In the genomic region with DNA sequence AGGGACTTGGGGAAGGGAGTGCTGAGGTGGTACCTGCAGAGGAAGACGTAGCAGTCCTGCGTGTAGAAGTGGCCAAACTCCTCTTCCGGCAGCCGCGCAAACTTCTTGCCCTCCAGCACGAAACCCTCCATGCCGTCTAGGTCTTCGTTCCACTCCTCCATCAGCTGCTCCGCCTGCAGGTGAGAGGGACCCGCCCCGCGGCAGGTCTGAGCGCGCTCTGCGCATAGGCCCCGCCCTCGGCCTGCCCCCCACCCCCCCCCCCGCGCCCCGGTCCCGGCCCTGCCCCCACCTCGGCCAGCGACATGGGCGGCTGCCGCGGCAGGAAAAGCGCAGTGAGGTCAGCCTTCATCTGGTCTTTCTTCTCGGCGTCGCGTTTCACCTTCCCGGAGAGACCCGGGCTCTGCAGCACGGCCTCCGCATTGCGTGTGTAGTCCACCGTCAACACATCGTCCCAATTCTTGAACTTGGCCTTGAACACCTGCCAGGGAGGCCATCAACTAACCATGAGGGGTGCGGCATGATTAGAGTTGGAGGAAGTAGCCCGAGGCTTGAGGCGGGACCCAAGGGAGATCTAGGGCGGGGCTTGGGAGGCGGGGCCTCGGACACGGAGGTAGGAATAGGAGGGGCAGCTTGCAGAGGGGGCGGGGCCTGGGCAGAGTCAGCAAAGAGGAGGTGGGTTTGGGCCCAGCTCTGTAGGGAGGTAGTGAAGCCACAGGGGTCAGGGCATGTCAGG, we compare ENCODE assay signal across 8 cellular contexts. TPM values are rescaled to one million over a fixed set of nuclear protein-coding genes. Genes with fewer than 3 reads are reported as not detected.
DNase-seq lines count a peak whose midpoint lies in the region; ATAC-seq and TF ChIP-seq lines count a peak whose summit lies in the region.

No MANE protein-coding gene starts in this region.

- H4K91ac ChIP-seq in neuronal stem cell (ENCODE audit: low read depth, low read length, poor library complexity), result no peak overlapping the region

- peak; percentile 27 for DNase-seq in CMK (ENCODE audit: low read depth)
- peak in 57 of 76 experiments; percentile 3 to 81 (median 44) for DNase-seq in HUDEP-2 (lab: John Stamatoyannopoulos, UW; ENCODE audit: unreplicated experiment in 76 of 76)
- no peak for DNase-seq in neuronal stem cell (ENCODE audit: low spot score)
- no peak for DNase-seq in NCI-H524 (lab: John Stamatoyannopoulos, UW)
- no peak for DNase-seq in SKM-1 (lab: John Stamatoyannopoulos, UW; ENCODE audit: unreplicated experiment)

- peaks cover 68 to 89% of the 10 kb centered on the region in 2 donors for H3K36me3 ChIP-seq in neuronal stem cell (replicated peaks in 1 of 2; ENCODE audit: control insufficient read depth in 2 of 2, insufficient read depth in 2 of 2, low read length in 2 of 2)

- peaks cover 0 to 3% of the 10 kb centered on the region in 2 donors for H3K9me3 ChIP-seq in neuronal stem cell (replicated peaks in 1 of 2; ENCODE audit: control insufficient read depth in 2 of 2, insufficient read depth in 1 of 2, low read depth in 1 of 2, low read length in 2 of 2)

- H2BK5ac ChIP-seq in neuronal stem cell (ENCODE audit: low read length), result no peak overlapping the region

- ATAC-seq in SK-N-SH treated with all-trans-retinoic acid at 6 μM for 48 hours, result peak; percentile 38
- peak; percentile 68 for ATAC-seq in esophagus mucosa
- ATAC-seq in activated CD4-positive, CD25-positive, alpha-beta regulatory T cell treated with anti-CD3 and anti-CD28 coated beads, Interleukin-2, amount 50 U/mL, for 24 hours, result no peak

- no peak overlapping the region for H3K27ac ChIP-seq in neuronal stem cell (replicated peaks; ENCODE audit: low read length)

- no peak overlapping the region for H2BK120ac ChIP-seq in neuronal stem cell (ENCODE audit: low read depth, low read length)

- H3K79me1 ChIP-seq in neuronal stem cell (ENCODE audit: low read depth, low read length), result peaks cover 7% of the 10 kb centered on the region

- H3K9ac ChIP-seq in neuronal stem cell (ENCODE audit: low read depth, low read length, poor library complexity), result peak overlapping the region; percentile 53

- no peak overlapping the region for H2AFZ ChIP-seq in neuronal stem cell (ENCODE audit: low read length)

- H3K4me2 ChIP-seq in neuronal stem cell (ENCODE audit: insufficient read depth, low read length, poor library complexity, severe bottlenecking), result peak overlapping the region; percentile 47

- peak overlapping the region; percentile 75 for H3K23ac ChIP-seq in neuronal stem cell (ENCODE audit: low read depth, low read length, poor library complexity)

- no peak overlapping the region for H3K4ac ChIP-seq in neuronal stem cell (ENCODE audit: low read length)

- H4K8ac ChIP-seq in neuronal stem cell (ENCODE audit: low read depth, low read length), result no peak overlapping the region

- H2AK5ac ChIP-seq in neuronal stem cell (ENCODE audit: low read depth, low read length), result peak overlapping the region; percentile 89

- H2BK12ac ChIP-seq in neuronal stem cell (ENCODE audit: low read length), result no peak overlapping the region

- no CpG with 5 or more reads among the region's 46 CpGs for WGBS in neuronal stem cell (ENCODE audit: extremely low coverage in 2 of 2, insufficient read length in 2 of 2, insufficient replicate concordance in 1 of 2), 2 donors

- peak overlapping the region; percentile 72 for H3K18ac ChIP-seq in neuronal stem cell (ENCODE audit: low read length)

- H3K4me3 ChIP-seq in neuronal stem cell (ENCODE audit: low read length in 2 of 2), result peak overlapping the region in 1 of 2 donors; percentile 55

- no peak overlapping the region for H2BK15ac ChIP-seq in neuronal stem cell (ENCODE audit: low read length)

- no peaks in the 10 kb centered on the region for H3K27me3 ChIP-seq in neuronal stem cell (ENCODE audit: control insufficient read depth in 3 of 3, insufficient read depth in 3 of 3, low read depth in 1 of 3, low read length in 3 of 3)

- H3K4me1 ChIP-seq in neuronal stem cell (ENCODE audit: control insufficient read depth in 2 of 2, insufficient read depth in 1 of 2, low read depth in 1 of 2, low read length in 2 of 2), result peaks cover 0 to 9% of the 10 kb centered on the region in 2 donors

- peak overlapping the region; percentile 3 for H3K14ac ChIP-seq in neuronal stem cell (ENCODE audit: low read length)

TF ChIP-seq in SK-N-SH treated with all-trans-retinoic acid at 6 μM for 48 hours, 23 proteins besides CTCF, POLR2A, EP300 and RAD21:
- TF ChIP-seq, protein P1, sequence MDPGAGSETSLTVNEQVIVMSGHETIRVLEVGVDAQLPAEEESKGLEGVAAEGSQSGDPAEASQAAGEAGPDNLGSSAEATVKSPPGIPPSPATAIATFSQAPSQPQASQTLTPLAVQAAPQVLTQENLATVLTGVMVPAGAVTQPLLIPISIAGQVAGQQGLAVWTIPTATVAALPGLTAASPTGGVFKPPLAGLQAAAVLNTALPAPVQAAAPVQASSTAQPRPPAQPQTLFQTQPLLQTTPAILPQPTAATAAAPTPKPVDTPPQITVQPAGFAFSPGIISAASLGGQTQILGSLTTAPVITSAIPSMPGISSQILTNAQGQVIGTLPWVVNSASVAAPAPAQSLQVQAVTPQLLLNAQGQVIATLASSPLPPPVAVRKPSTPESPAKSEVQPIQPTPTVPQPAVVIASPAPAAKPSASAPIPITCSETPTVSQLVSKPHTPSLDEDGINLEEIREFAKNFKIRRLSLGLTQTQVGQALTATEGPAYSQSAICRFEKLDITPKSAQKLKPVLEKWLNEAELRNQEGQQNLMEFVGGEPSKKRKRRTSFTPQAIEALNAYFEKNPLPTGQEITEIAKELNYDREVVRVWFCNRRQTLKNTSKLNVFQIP (CRISPR knock-in tag; IDR thresholded peaks at IDR 0.05; ENCODE audit: borderline replicate concordance, low read depth), result no peak
- TF ChIP-seq CSRNP3 (CRISPR knock-in tag; IDR thresholded peaks at IDR 0.05) (no peak), ISL1 (CRISPR knock-in tag; IDR thresholded peaks at IDR 0.05) (no peak), SNAI2 (CRISPR knock-in tag; IDR thresholded peaks at IDR 0.05) (no peak), PPARA (CRISPR knock-in tag; IDR thresholded peaks at IDR 0.05; ENCODE audit: borderline replicate concordance) (no peak), GLIS3 (CRISPR knock-in tag; IDR thresholded peaks at IDR 0.05) (no peak)

RNA-seq across cellular contexts. Expression of gene FLII, which starts 11.5 kb away (rescaled TPM):
- 210 TPM for total RNA-seq in esophagus mucosa
- polyA plus RNA-seq in neuronal stem cell (2013, experiment 1 of 2), result 127 TPM
- 124 TPM for polyA plus RNA-seq in neuronal stem cell (2013, experiment 2 of 2)

RNA-seq across cellular contexts. Expression of gene MIEF2, which starts 13.4 kb away (rescaled TPM):
- 6.3 TPM for total RNA-seq in esophagus mucosa
- polyA plus RNA-seq in neuronal stem cell (2013, experiment 1 of 2), result 4.4 TPM
- polyA plus RNA-seq in neuronal stem cell (2013, experiment 2 of 2), result 4.6 TPM

RNA-seq across cellular contexts. Expression of gene LLGL1, which starts 21.6 kb away (rescaled TPM):
- 17.6 TPM for total RNA-seq in esophagus mucosa
- 72.8 TPM for polyA plus RNA-seq in neuronal stem cell (2013, experiment 1 of 2)
- polyA plus RNA-seq in neuronal stem cell (2013, experiment 2 of 2), result 73.5 TPM

Comparison
In these comparisons a context has a peak if more than half of its experiments do, and no peak if none do; other contexts are left out.
1. DNase-seq: peak in CMK (single experiment) and HUDEP-2 (57 of 76); none in neuronal stem cell (single experiment), NCI-H524 (0 of 2) and SKM-1 (single experiment).
2. ATAC-seq: peak in SK-N-SH treated with all-trans-retinoic acid at 6 μM for 48 hours (single experiment) and esophagus mucosa (single experiment); none in activated CD4-positive, CD25-positive, alpha-beta regulatory T cell treated with anti-CD3 and anti-CD28 coated beads, Interleukin-2, amount 50 U/mL, for 24 hours (0 of 2).